In the genomic region with DNA sequence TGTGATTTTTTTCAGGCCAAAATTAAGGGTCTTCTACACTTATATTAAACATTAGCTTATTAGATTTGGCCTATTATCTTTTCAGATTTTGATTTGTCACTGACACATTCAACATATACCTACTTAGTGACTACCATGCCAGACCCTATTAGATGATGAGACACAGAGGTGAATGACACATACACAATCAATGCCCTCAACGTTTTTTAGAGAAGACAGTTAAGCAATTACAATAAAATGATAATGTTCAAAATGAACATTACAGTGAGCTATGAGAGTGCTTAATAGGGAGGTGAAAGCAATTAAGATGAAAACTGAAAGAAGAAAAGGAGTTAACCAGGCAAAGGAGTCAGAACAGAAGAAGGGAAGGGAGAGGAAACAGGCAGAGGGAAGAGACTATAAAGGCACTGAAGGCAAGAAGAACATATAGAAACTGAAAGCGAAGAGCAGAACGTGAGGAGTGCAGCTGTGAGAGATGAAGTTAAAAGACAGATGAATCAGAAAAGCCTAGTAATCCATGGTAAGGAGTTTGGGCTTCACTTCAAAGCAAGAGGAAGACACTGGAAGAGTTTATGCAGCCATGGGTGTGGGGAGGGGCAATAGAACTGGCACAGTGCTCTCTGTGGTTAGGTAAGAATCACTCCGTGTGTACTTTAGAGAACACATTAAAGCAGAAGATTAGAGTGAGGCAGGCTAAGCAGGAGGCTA, we compare ENCODE assay signal across 8 cellular contexts.
DNase-seq lines count a peak whose midpoint lies in the region; ATAC-seq and TF ChIP-seq lines count a peak whose summit lies in the region.

No MANE protein-coding gene starts in this region.

- no peaks in the 10 kb centered on the region for H4K20me1 ChIP-seq in hepatocyte (ENCODE audit: insufficient read depth, poor library complexity, severe bottlenecking)

- DNase-seq in A673 (ENCODE audit: low spot score), result peak; percentile 47
- peak; percentile 29 for DNase-seq in RWPE1 (ENCODE audit: low spot score)
- DNase-seq in hepatocyte (ENCODE audit: low spot score), result peak; percentile 36
- DNase-seq in NCI-H1105 (lab: John Stamatoyannopoulos, UW), result no peak
- DNase-seq in activated CD8-positive, alpha-beta memory T cell treated with anti-CD3 and anti-CD28 coated beads, Interleukin-2, amount 50 U/mL, for 4 hours, result no peak
- no peak for DNase-seq in NCI-H187 (lab: John Stamatoyannopoulos, UW)

- TF ChIP-seq CTCF in A673 (conservative IDR thresholded peaks at IDR 0.05; ENCODE audit: low read depth, low read length) (no peak), RWPE1 (conservative IDR thresholded peaks at IDR 0.05; ENCODE audit: low read depth) (no peak), hepatocyte (IDR thresholded peaks at IDR 0.05; ENCODE audit: poor library complexity) (no peak)

- H3K4me1 ChIP-seq in A673 (ENCODE audit: insufficient read depth, low read length, poor library complexity, severe bottlenecking) (peaks cover 75% of the 10 kb centered on the region), hepatocyte (ENCODE audit: insufficient read depth) (peaks cover 9% of the 10 kb centered on the region)

- CTCF ChIA-PET in A673 (lab: Charles Lee) (no interaction called here), RWPE1 (lab: Yijun Ruan, JAX) (no interaction called here)

- H3K36me3 ChIP-seq in A673 (ENCODE audit: insufficient read depth, low read length, poor library complexity, severe bottlenecking), result no peaks in the 10 kb centered on the region
- H3K36me3 ChIP-seq in hepatocyte (replicated peaks; ENCODE audit: insufficient read depth, low read depth), result no peaks in the 10 kb centered on the region

- H3K4me3 ChIP-seq in A673 (ENCODE audit: low read depth, low read length, poor library complexity, severe bottlenecking) (peak overlapping the region; percentile 10), hepatocyte (no peak overlapping the region)

- intact Hi-C loops in A673 (cut with micrococcal nuclease; ENCODE audit: unreplicated experiment), result loop anchor here (10.0 kb wide), 1 partner anchor 239 kb away; no protein-coding TSS in a partner anchor

- BruUV-seq in A673 (replicated peaks; lab: Mats Ljungman, UMichigan), result no TSS peak

- H3K27me3 ChIP-seq in A673 (replicated peaks; ENCODE audit: insufficient read depth, low read depth, low read length, poor library complexity), result no peaks in the 10 kb centered on the region
- H3K27me3 ChIP-seq in hepatocyte, result no peaks in the 10 kb centered on the region

- H3K79me2 ChIP-seq in hepatocyte, result no peaks in the 10 kb centered on the region

- peak overlapping the region; percentile 41 for H3K4me2 ChIP-seq in hepatocyte

- no peaks in the 10 kb centered on the region for H3K9me3 ChIP-seq in A673 (ENCODE audit: low read depth, low read length, poor library complexity, severe bottlenecking)
- no peaks in the 10 kb centered on the region for H3K9me3 ChIP-seq in hepatocyte (ENCODE audit: low read depth)

- 52% methylated on average over 4 of the region's 4 CpGs for WGBS in hepatocyte (ENCODE audit: low lambda C conversion rate, missing lambda C conversion rate)

- H3K27ac ChIP-seq in A673 (ENCODE audit: low read depth, low read length, poor library complexity, severe bottlenecking), result no peak overlapping the region
- no peak overlapping the region for H3K27ac ChIP-seq in RWPE1
- no peak overlapping the region for H3K27ac ChIP-seq in hepatocyte

- H2AFZ ChIP-seq in hepatocyte, result no peak overlapping the region

- POLR2A ChIA-PET in A673 (lab: Charles Lee; ENCODE audit: low non-redundant PET) (no interaction called here), RWPE1 (lab: Yijun Ruan, JAX; ENCODE audit: low non-redundant PET) (no interaction called here)

- ATAC-seq in GM18867 (IDR thresholded peaks at IDR 0.05; ENCODE audit: unreplicated experiment) (peak; percentile 91), HG02981 (IDR thresholded peaks at IDR 0.05; ENCODE audit: unreplicated experiment) (peak; percentile 90)

- no peaks in the 10 kb centered on the region for H3K9me2 ChIP-seq in hepatocyte (replicated peaks; ENCODE audit: insufficient read depth)

Comparison
In these comparisons a context has a peak if more than half of its experiments do, and no peak if none do; other contexts are left out.
1. DNase-seq: peak in A673 (single experiment), RWPE1 (single experiment) and hepatocyte (single experiment); none in NCI-H1105 (single experiment), activated CD8-positive, alpha-beta memory T cell treated with anti-CD3 and anti-CD28 coated beads, Interleukin-2, amount 50 U/mL, for 4 hours (single experiment) and NCI-H187 (0 of 2).